In the genomic region with DNA sequence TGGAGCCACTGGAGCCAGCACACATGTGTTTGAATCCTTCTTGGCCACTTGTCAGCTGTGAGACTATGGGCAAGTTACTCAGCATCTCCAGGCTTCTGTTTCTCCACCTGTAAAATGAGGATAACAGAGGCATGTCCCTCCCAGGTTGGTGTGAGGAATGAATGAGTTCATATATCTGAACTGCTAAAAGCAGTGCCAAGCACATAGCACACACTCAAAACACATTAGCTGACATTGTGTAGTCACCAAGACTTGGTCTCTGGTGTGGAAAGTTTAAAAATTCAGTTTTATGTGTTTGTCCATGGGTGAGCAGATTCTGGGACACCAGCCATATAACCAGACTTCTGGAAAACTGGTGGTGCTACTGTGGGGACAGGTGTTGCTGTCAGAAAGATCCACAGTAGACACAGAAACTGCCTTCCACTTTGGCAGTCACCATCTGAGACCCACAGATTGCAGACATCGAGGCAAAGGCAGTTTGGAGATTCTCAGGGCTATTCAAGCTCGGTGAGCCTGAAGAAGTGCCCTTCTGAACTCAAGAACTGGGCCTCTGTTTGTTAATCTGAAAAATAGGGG, we compare ENCODE assay signal across 14 cellular contexts.
DNase-seq lines count a peak whose midpoint lies in the region; ATAC-seq and TF ChIP-seq lines count a peak whose summit lies in the region.
"Had no signal": no experiment of that assay in that cellular context is flagged by ENCODE, and none has a peak within 500 bp of the region (broad histone marks: within the 10 kb centered on the region; RNA-seq: fewer than 3 reads in every experiment).

No MANE protein-coding gene starts in this region.

- CTCF ChIA-PET in Panc1 (lab: Charles Lee) = no interaction called here

- H4K20me1 ChIP-seq in fibroblast of lung (ENCODE audit: control insufficient read depth, extremely low read depth, insufficient read depth, low read length) = no peaks in the 10 kb centered on the region

- TF ChIP-seq POLR2A in thyroid gland (IDR thresholded peaks at IDR 0.05) = no peak

- peaks cover 0 to 8% (median 0%) of the 10 kb centered on the region in 7 donors for H3K27me3 ChIP-seq in heart right ventricle
- no peaks in the 10 kb centered on the region for H3K27me3 ChIP-seq in Panc1 (ENCODE audit: control insufficient read depth, insufficient read depth, low read length)
- no peaks in the 10 kb centered on the region for H3K27me3 ChIP-seq in fibroblast of lung (ENCODE audit: control insufficient read depth, insufficient read depth, low read length)
- H3K27me3 ChIP-seq in thyroid gland = no peaks in the 10 kb centered on the region
- H3K27me3 ChIP-seq: BE2C had no signal

- H3K27ac ChIP-seq in heart right ventricle (peak overlapping the region in 9 of 10 donors; percentile 59 to 92 (median 82)), Panc1 (ENCODE audit: low read length) (peak overlapping the region; percentile 51), fibroblast of lung (ENCODE audit: insufficient read depth, low read length) (peak overlapping the region; percentile 98), thyroid gland (peak overlapping the region; percentile 67 to 88 (median 83))
- H3K27ac ChIP-seq: foreskin keratinocyte had no signal

- DNase-seq in heart right ventricle (no peak), cardiac septum (ENCODE audit: low spot score) (no peak), Panc1 (ENCODE audit: low read depth, low spot score) (no peak), fibroblast of lung (ENCODE audit: low read depth in 2 of 2) (peak in 1 of 2 donors; percentile 60), thyroid gland (peak; percentile 76), NCI-H187 treated with DMSO at 0.1 percent for 48 hours (lab: John Stamatoyannopoulos, UW) (no peak), HT-29 (ENCODE audit: low spot score) (no peak)
- DNase-seq: activated CD4-positive, alpha-beta memory T cell treated with anti-CD3 and anti-CD28 coated beads, Interleukin-2, amount 10 ng/mL, durations not matched to agents 7 days and 5 days; effector CD8-positive, alpha-beta T cell; midbrain; SHP77 had no signal

- intact Hi-C loops in heart right ventricle (cut with DNase I) (loop anchor here in 3 of 10 donors (2.0 to 10.0 kb wide), 3 partner anchors 21 to 63 kb away; no protein-coding TSS in a partner anchor), cardiac septum (cut with DNase I) (no loop called here), Panc1 (cut with micrococcal nuclease; ENCODE audit: unreplicated experiment) (loop anchor here (1.0 kb wide), 1 partner anchor 63 kb away; no protein-coding TSS in a partner anchor), thyroid gland (cut with DNase I) (no loop called here)

- ATAC-seq in heart right ventricle (no peak), Panc1 (peak; percentile 10), HG03039 (IDR thresholded peaks at IDR 0.05; ENCODE audit: unreplicated experiment) (no peak)

- H3K4me3 ChIP-seq in heart right ventricle (no peak overlapping the region), Panc1 (ENCODE audit: low read depth in 2 of 2, low read length in 2 of 2) (no peak overlapping the region), fibroblast of lung (replicated peaks in 1 of 4; ENCODE audit: control extremely low read depth in 1 of 4, insufficient read depth in 1 of 4, low read depth in 3 of 4, low read length in 4 of 4) (no peak overlapping the region), thyroid gland (replicated peaks in 1 of 3) (no peak overlapping the region)

- TF ChIP-seq CTCF in heart right ventricle (IDR thresholded peaks at IDR 0.05) = no peak
- TF ChIP-seq CTCF in Panc1 (IDR thresholded peaks at IDR 0.05) = no peak
- no peak for TF ChIP-seq CTCF in fibroblast of lung (conservative IDR thresholded peaks at IDR 0.05 in 1 of 2, IDR thresholded peaks at IDR 0.05 in 1 of 2; ENCODE audit: low read depth in 1 of 2, low read length in 2 of 2)
- TF ChIP-seq CTCF in thyroid gland (IDR thresholded peaks at IDR 0.05) = no peak

- H2AFZ ChIP-seq in fibroblast of lung (ENCODE audit: low read length) = no peak overlapping the region

- H3K4me1 ChIP-seq in heart right ventricle (peaks cover 0 to 34% (median 14%) of the 10 kb centered on the region in 9 donors), Panc1 (ENCODE audit: control insufficient read depth, insufficient read depth, low read length) (peaks cover 22% of the 10 kb centered on the region), fibroblast of lung (ENCODE audit: control insufficient read depth, extremely low read depth, insufficient read depth, low read length) (peaks cover 24% of the 10 kb centered on the region), thyroid gland (peaks cover 29 to 49% of the 10 kb centered on the region in 2 donors)

- H3K4me2 ChIP-seq in fibroblast of lung (ENCODE audit: extremely low read depth, insufficient read depth, low read length) = peak overlapping the region; percentile 67

- WGBS in heart right ventricle, 2 donors = 86 to 94% methylated on average over 2 of the region's 2 CpGs
- WGBS in thyroid gland, 2 donors = 24 to 34% methylated on average over 2 of the region's 2 CpGs

- no peaks in the 10 kb centered on the region for H3K79me2 ChIP-seq in fibroblast of lung (ENCODE audit: control insufficient read depth, insufficient read depth, low read length)

- peaks cover 0 to 13% (median 0%) of the 10 kb centered on the region in 11 donors for H3K9me3 ChIP-seq in heart right ventricle
- H3K9me3 ChIP-seq in Panc1 (ENCODE audit: control insufficient read depth, insufficient read depth, low read depth, low read length) = peaks cover 3% of the 10 kb centered on the region; the same call in 1 of the 2 replicates
- H3K9me3 ChIP-seq in fibroblast of lung (ENCODE audit: control insufficient read depth, insufficient read depth, low read depth, low read length) = no peaks in the 10 kb centered on the region
- H3K9me3 ChIP-seq in thyroid gland = no peaks in the 10 kb centered on the region
- H3K9me3 ChIP-seq: BE2C had no signal

- BruUV-seq in Panc1 (replicated peaks; lab: Mats Ljungman, UMichigan) = no TSS peak

- POLR2A ChIA-PET in Panc1 (lab: Charles Lee) = no interaction called here

- H3K36me3 ChIP-seq in heart right ventricle (no peaks in the 10 kb centered on the region), Panc1 (ENCODE audit: control insufficient read depth, insufficient read depth, low read length) (no peaks in the 10 kb centered on the region), fibroblast of lung (ENCODE audit: control insufficient read depth, insufficient read depth, low read length) (no peaks in the 10 kb centered on the region), thyroid gland (no peaks in the 10 kb centered on the region)
- H3K36me3 ChIP-seq: BE2C had no signal

- H3K9ac ChIP-seq in fibroblast of lung (ENCODE audit: insufficient read depth, low read length) = peak overlapping the region; percentile 53

- in situ Hi-C loops in Panc1 (cut with HindIII; ENCODE audit: low pct_unique_long_range_greater_than_20kb, low sequenced_read_pairs) = no loop called here

Comparison
In these comparisons a context has a peak if more than half of its experiments do, and no peak if none do; other contexts are left out.
1. DNase-seq: peak in thyroid gland (2 of 2); none in heart right ventricle (0 of 2), cardiac septum (single experiment), Panc1 (single experiment), NCI-H187 treated with DMSO at 0.1 percent for 48 hours (single experiment) and HT-29 (single experiment).
2. Peak in every context shown above with its lines, with median percentiles within 50 percentile points of each other: H3K27ac ChIP-seq.